In the genomic region with DNA sequence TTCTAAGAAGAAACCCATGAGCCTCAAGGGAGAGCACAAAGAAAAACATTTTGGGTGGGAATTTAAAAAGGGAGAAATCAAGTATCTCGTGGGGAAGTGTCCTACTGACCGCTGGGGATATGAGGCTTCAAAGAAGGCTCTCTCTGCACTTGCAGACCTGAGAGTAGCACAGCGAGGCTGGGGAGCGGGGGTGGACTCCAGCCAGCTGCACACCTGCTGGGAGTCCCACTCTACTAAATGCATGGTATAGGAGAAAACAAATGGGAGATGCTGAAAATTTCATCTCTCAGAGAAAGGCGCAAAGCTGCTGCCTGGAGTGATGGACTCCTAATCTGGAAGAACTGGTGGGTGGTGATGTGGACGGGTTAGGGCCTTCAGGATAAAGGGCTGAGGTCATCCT, we compare ENCODE assay signal across 27 cellular contexts.
"Had no signal": no experiment of that assay in that cellular context is flagged by ENCODE, and none has a peak within 500 bp of the region (broad histone marks: within the 10 kb centered on the region; RNA-seq: fewer than 3 reads in every experiment).

No MANE protein-coding gene starts in this region.

- H3K27ac ChIP-seq: neutrophil, parathyroid adenoma, psoas muscle, right lobe of liver, sigmoid colon, stomach, thoracic aorta, thyroid gland, tibial nerve, upper lobe of left lung, vagina had no signal

- H3K27me3 Mint-ChIP-seq: progenitor cell of endocrine pancreas had no signal

- H2AFZ ChIP-seq: parathyroid adenoma had no signal

- H3K9me3 ChIP-seq: neutrophil, psoas muscle, right lobe of liver, sigmoid colon, stomach, thoracic aorta, thyroid gland, tibial nerve, upper lobe of left lung, vagina had no signal

- ATAC-seq: natural killer cell; psoas muscle; right cardiac atrium; right lobe of liver; stimulated activated naive B cell treated with anti-CD40 and anti-IgM and Interleukin-4, amounts not matched to agents 10 μg/mL and 1 μg/mL and 100 μg/mL, for 72 hours had no signal

- H3K27ac Mint-ChIP-seq: natural killer cell; nephron; progenitor cell of endocrine pancreas; stimulated activated effector memory CD8-positive, alpha-beta T cell treated with anti-CD3 and anti-CD28 coated beads, Interleukin-12 subunit alpha, Interleukin-12 subunit beta, amount 100 ng/mL, for 72 hours; stimulated activated naive B cell treated with anti-CD40 and anti-IgM and Interleukin-4, amounts not matched to agents 10 μg/mL and 1 μg/mL and 100 μg/mL, for 72 hours; stimulated activated naive CD8-positive, alpha-beta T cell treated with anti-CD3 and anti-CD28 coated beads, Interleukin-15, Interleukin-2, amounts not matched to agents 100 ng/mL and 50 ng/mL, for 24 hours had no signal

- H3K9me3 Mint-ChIP-seq: natural killer cell; nephron; stimulated activated effector memory CD8-positive, alpha-beta T cell treated with anti-CD3 and anti-CD28 coated beads, Interleukin-12 subunit alpha, Interleukin-12 subunit beta, amount 100 ng/mL, for 72 hours; stimulated activated naive B cell treated with anti-CD40 and anti-IgM and Interleukin-4, amounts not matched to agents 10 μg/mL and 1 μg/mL and 100 μg/mL, for 72 hours; stimulated activated naive CD8-positive, alpha-beta T cell treated with anti-CD3 and anti-CD28 coated beads, Interleukin-15, Interleukin-2, amounts not matched to agents 100 ng/mL and 50 ng/mL, for 24 hours had no signal

- H3K4me1 ChIP-seq: parathyroid adenoma, psoas muscle, right lobe of liver, sigmoid colon, stomach, thyroid gland, tibial nerve, upper lobe of left lung, vagina had no signal

- H3K79me2 ChIP-seq: parathyroid adenoma had no signal

- H3K4me3 Mint-ChIP-seq: natural killer cell; nephron; stimulated activated effector memory CD8-positive, alpha-beta T cell treated with anti-CD3 and anti-CD28 coated beads, Interleukin-12 subunit alpha, Interleukin-12 subunit beta, amount 100 ng/mL, for 72 hours; stimulated activated naive B cell treated with anti-CD40 and anti-IgM and Interleukin-4, amounts not matched to agents 10 μg/mL and 1 μg/mL and 100 μg/mL, for 72 hours; stimulated activated naive CD8-positive, alpha-beta T cell treated with anti-CD3 and anti-CD28 coated beads, Interleukin-15, Interleukin-2, amounts not matched to agents 100 ng/mL and 50 ng/mL, for 24 hours had no signal

- H3K9ac ChIP-seq: parathyroid adenoma had no signal

- H3K4me1 Mint-ChIP-seq: natural killer cell; nephron; stimulated activated naive B cell treated with anti-CD40 and anti-IgM and Interleukin-4, amounts not matched to agents 10 μg/mL and 1 μg/mL and 100 μg/mL, for 72 hours had no signal

- H3K36me3 Mint-ChIP-seq: natural killer cell; stimulated activated effector memory CD8-positive, alpha-beta T cell treated with anti-CD3 and anti-CD28 coated beads, Interleukin-12 subunit alpha, Interleukin-12 subunit beta, amount 100 ng/mL, for 72 hours; stimulated activated naive B cell treated with anti-CD40 and anti-IgM and Interleukin-4, amounts not matched to agents 10 μg/mL and 1 μg/mL and 100 μg/mL, for 72 hours had no signal

- H3K4me3 ChIP-seq: psoas muscle, right lobe of liver, sigmoid colon, stomach, thoracic aorta, thyroid gland, tibial nerve, upper lobe of left lung, vagina had no signal

- H3K36me3 ChIP-seq: neutrophil, sigmoid colon, tibial nerve had no signal

- H3K27me3 ChIP-seq: right lobe of liver, sigmoid colon, stomach, thyroid gland, tibial nerve, upper lobe of left lung, vagina had no signal

- DNase-seq: natural killer cell; nucleus accumbens; posterior cingulate gyrus; psoas muscle; right cardiac atrium; right lobe of liver; sigmoid colon; small intestine; stimulated activated CD4-positive, alpha-beta T cell treated with anti-CD3 and anti-CD28 coated beads, Interleukin-15, amount 100 ng/mL, for 24 hours; stimulated activated CD4-positive, alpha-beta T cell treated with anti-CD3 and anti-CD28 coated beads, Interleukin-2, amount 100 ng/mL, for 24 hours; stimulated activated CD4-positive, alpha-beta T cell treated with anti-CD3 and anti-CD28 coated beads, Interleukin-2, amount 100 ng/mL, for 48 hours; stimulated activated CD4-positive, alpha-beta T cell treated with anti-CD3 and anti-CD28 coated beads, Interleukin-4, amount 100 ng/mL, for 24 hours; stimulated activated naive B cell treated with anti-CD40 and anti-IgM and Interleukin-4, amounts not matched to agents 10 μg/mL and 1 μg/mL and 100 μg/mL, for 72 hours; stimulated activated naive CD4-positive, alpha-beta T cell treated with Interleukin-2 at 50 U/mL for 16 hours; stomach; thyroid gland; trophoblast cell; upper lobe of left lung had no signal
